Comparison of ENCODE assay signal across 8 cellular contexts in the genomic region with DNA sequence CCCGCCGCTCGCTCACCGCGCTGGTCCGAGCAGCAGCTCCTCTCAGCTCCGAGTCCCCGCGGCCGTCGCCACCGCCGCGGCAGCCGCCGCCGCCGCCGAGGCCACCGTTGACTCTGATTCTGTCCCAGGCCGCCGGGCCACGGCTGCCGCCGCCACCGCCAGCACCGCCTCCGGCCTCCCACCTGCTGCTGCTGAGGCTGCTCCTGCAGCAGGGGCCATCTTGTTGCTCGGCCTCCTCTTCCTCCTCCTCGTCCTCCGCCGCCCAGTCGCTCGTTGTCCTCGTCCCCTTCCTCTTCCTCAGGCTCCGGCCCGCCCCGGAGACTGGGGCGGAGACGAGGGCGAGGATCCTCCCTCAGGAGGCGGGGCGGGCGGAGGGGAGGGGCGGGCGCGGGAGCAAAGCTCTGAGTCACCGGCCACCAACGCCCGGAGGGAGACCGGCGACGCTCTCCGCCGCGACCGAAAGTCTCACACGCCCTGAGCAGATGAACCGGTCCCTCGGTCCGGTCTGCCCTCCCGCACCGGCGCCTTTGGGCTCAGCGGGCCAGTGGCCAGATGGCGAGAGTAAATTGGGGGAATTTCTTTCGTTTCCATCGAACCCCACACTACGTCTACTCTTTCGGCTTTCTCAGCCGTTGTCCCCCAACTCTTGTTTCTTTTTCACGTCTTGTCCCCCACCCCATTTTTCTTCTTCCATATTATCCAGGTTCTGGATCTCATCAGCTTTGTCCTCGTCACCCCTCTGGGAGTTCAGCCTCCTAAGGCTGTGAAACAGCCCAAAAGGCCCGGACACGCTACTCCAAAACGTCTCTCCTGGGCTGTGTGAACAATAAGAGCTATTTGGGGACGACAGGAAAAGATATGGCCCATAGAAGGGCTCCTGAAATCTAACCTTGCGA. TPM values are rescaled to one million over a fixed set of nuclear protein-coding genes. Genes with fewer than 3 reads are reported as not detected.
A peak's percentile ranks its signal among the peaks of the same experiment; 100 is the strongest.
DNase-seq lines count a peak whose midpoint lies in the region; ATAC-seq, FAIRE-seq and TF ChIP-seq lines count a peak whose summit lies in the region.

A gene with protein sequence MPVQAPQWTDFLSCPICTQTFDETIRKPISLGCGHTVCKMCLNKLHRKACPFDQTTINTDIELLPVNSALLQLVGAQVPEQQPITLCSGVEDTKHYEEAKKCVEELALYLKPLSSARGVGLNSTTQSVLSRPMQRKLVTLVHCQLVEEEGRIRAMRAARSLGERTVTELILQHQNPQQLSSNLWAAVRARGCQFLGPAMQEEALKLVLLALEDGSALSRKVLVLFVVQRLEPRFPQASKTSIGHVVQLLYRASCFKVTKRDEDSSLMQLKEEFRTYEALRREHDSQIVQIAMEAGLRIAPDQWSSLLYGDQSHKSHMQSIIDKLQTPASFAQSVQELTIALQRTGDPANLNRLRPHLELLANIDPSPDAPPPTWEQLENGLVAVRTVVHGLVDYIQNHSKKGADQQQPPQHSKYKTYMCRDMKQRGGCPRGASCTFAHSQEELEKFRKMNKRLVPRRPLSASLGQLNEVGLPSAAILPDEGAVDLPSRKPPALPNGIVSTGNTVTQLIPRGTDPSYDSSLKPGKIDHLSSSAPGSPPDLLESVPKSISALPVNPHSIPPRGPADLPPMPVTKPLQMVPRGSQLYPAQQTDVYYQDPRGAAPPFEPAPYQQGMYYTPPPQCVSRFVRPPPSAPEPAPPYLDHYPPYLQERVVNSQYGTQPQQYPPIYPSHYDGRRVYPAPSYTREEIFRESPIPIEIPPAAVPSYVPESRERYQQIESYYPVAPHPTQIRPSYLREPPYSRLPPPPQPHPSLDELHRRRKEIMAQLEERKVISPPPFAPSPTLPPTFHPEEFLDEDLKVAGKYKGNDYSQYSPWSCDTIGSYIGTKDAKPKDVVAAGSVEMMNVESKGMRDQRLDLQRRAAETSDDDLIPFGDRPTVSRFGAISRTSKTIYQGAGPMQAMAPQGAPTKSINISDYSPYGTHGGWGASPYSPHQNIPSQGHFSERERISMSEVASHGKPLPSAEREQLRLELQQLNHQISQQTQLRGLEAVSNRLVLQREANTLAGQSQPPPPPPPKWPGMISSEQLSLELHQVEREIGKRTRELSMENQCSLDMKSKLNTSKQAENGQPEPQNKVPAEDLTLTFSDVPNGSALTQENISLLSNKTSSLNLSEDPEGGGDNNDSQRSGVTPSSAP (minus strand): TSS at position 278 of the 896 bp plus-strand sequence. CDS start 29,372 bp downstream, outside the sequence.

- POLR2A ChIA-PET in A673 (lab: Charles Lee; ENCODE audit: low non-redundant PET), result interaction anchor here (0.6 kb wide), 1 partner anchor 18 kb away, joined by 3 read pairs; no protein-coding TSS in a partner anchor

- CTCF ChIA-PET in A673 (lab: Charles Lee), result no interaction called here

- TF ChIP-seq CTCF in A673 (conservative IDR thresholded peaks at IDR 0.05; ENCODE audit: low read depth, low read length), result no peak
- TF ChIP-seq CTCF in VCaP (conservative IDR thresholded peaks at IDR 0.05), result no peak

- H3K4me1 ChIP-seq in A673 (ENCODE audit: insufficient read depth, low read length, poor library complexity, severe bottlenecking) (peaks cover 41% of the 10 kb centered on the region), iPS-20b (ENCODE audit: insufficient read depth, low read length) (peaks cover 21% of the 10 kb centered on the region), small intestine (ENCODE audit: control insufficient read depth in 2 of 2, insufficient read depth in 1 of 2, low read depth in 1 of 2, low read length in 1 of 2) (peaks cover 0 to 9% of the 10 kb centered on the region in 2 donors)

- FAIRE-seq in small intestine (lab: Jason Lieb, UNC), result no peak

- peak within 1 kb of the TSS; percentile 85 for H3K9ac ChIP-seq in iPS-20b (ENCODE audit: low read depth, low read length)

- H3K4me3 ChIP-seq in A673 (ENCODE audit: low read depth, low read length, poor library complexity, severe bottlenecking), result peak within 1 kb of the TSS; percentile 92
- peak within 1 kb of the TSS; percentile 88 for H3K4me3 ChIP-seq in iPS-20b (ENCODE audit: low read length)
- peak within 1 kb of the TSS; percentile 88 for H3K4me3 ChIP-seq in small intestine (ENCODE audit: low read depth in 1 of 2, low read length in 2 of 2)

- H3K9me3 ChIP-seq in A673 (ENCODE audit: low read depth, low read length, poor library complexity, severe bottlenecking) (no peaks in the 10 kb centered on the region), iPS-20b (ENCODE audit: insufficient read depth, low read depth, low read length) (no peaks in the 10 kb centered on the region), small intestine (ENCODE audit: control insufficient read depth, low read depth) (no peaks in the 10 kb centered on the region)

- H3K36me3 ChIP-seq in A673 (ENCODE audit: insufficient read depth, low read length, poor library complexity, severe bottlenecking), result peaks cover 3% of the 10 kb centered on the region
- H3K36me3 ChIP-seq in iPS-20b (ENCODE audit: insufficient read depth, low read depth, low read length), result peaks cover 10% of the 10 kb centered on the region; the same call in 1 of the 2 replicates
- no peaks in the 10 kb centered on the region for H3K36me3 ChIP-seq in small intestine (ENCODE audit: control insufficient read depth in 2 of 2, insufficient read depth in 2 of 2, low read length in 2 of 2)

- H3K27me3 ChIP-seq in A673 (replicated peaks; ENCODE audit: insufficient read depth, low read depth, low read length, poor library complexity), result no peaks in the 10 kb centered on the region
- H3K27me3 ChIP-seq in iPS-20b (ENCODE audit: insufficient read depth, low read length), result no peaks in the 10 kb centered on the region
- H3K27me3 ChIP-seq in small intestine (ENCODE audit: control insufficient read depth in 2 of 2, insufficient read depth in 2 of 2, low read length in 2 of 2), result no peaks in the 10 kb centered on the region

- in situ Hi-C loops in T47D (cut with HindIII; ENCODE audit: low pct_unique_long_range_greater_than_20kb, low sequenced_read_pairs), result no loop called here

- ATAC-seq in GM18861 (IDR thresholded peaks at IDR 0.05; ENCODE audit: unreplicated experiment) (peak; percentile 80), HG03095 (IDR thresholded peaks at IDR 0.05; ENCODE audit: unreplicated experiment) (peak; percentile 85)

- intact Hi-C loops in A673 (cut with micrococcal nuclease; ENCODE audit: unreplicated experiment), result loop anchor here (5.0 kb wide), 1 partner anchor 155 kb away; a partner anchor contains a TSS

- BruUV-seq in A673 (replicated peaks; lab: Mats Ljungman, UMichigan), result TSS peak; percentile 95

- DNase-seq in A673 (ENCODE audit: low spot score) (peak; percentile 92), NCI-H2196 treated with DMSO at 0.1 percent for 48 hours (lab: John Stamatoyannopoulos, UW; ENCODE audit: unreplicated experiment) (peak; percentile 74), T47D (ENCODE audit: low read depth in 1 of 2, low spot score in 1 of 2) (peak; percentile 81 to 97), small intestine (peak; percentile 95)

- 1% methylated on average over 49 to 78 of the region's 78 CpGs for WGBS in small intestine, 3 donors

- H3K27ac ChIP-seq in A673 (ENCODE audit: low read depth, low read length, poor library complexity, severe bottlenecking), result peak within 1 kb of the TSS; percentile 88
- peak within 1 kb of the TSS; percentile 95 for H3K27ac ChIP-seq in VCaP
- H3K27ac ChIP-seq in iPS-20b (ENCODE audit: low read length), result peak within 1 kb of the TSS; percentile 87
- H3K27ac ChIP-seq in small intestine (ENCODE audit: low read depth in 1 of 2, low read length in 1 of 2), result peak within 1 kb of the TSS; percentile 94 to 95

RNA-seq across cellular contexts. Expression of the gene that starts here (rescaled TPM):
- total RNA-seq in A673 (2021), result 27.2 and 28.0 TPM in 2 replicates
- 1 to 10 TPM; 2.4 to 5.8 (median 2.9) TPM for polyA plus RNA-seq in small intestine

Comparison
In these comparisons a context has a peak if more than half of its experiments do, and no peak if none do; other contexts are left out.
1. Peak in every context shown above with its lines: DNase-seq, ATAC-seq, H3K4me3 ChIP-seq and H3K27ac ChIP-seq.